In the genomic region with DNA sequence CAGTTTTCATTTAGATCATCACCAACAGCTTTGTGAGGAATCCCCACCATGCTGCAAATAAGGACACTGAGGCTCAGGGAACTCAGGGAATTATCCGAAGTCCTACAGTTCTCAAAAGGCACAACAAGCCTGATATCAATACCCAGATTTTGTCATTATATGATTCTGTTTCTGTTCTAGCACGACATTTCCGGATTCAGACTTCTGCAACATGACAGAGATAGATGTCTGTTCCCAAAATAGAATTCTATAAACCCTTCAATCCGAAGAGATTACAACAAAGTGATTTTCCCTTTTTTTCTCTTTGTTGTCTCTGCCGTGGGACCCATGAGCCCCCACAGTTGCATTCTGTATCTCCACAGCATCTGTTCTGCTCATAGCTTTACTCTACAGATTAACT, we compare ENCODE assay signal across 11 cellular contexts.
DNase-seq lines count a peak whose midpoint lies in the region; ATAC-seq lines count a peak whose summit lies in the region.
"Had no signal": no experiment of that assay in that cellular context is flagged by ENCODE, and none has a peak within 500 bp of the region (broad histone marks: within the 10 kb centered on the region; RNA-seq: fewer than 3 reads in every experiment).

No MANE protein-coding gene starts in this region.

- no peak for ATAC-seq in stimulated activated naive CD8-positive, alpha-beta T cell treated with anti-CD3 and anti-CD28 coated beads, Interleukin-15, Interleukin-2, amounts not matched to agents 100 U/mL and 50 U/mL, for 24 hours
- ATAC-seq in HG02973 (IDR thresholded peaks at IDR 0.05; ENCODE audit: unreplicated experiment), result peak; percentile 39

- H3K9me3 Mint-ChIP-seq in stimulated activated naive CD8-positive, alpha-beta T cell treated with anti-CD3 and anti-CD28 coated beads, Interleukin-15, Interleukin-2, amounts not matched to agents 100 ng/mL and 50 ng/mL, for 24 hours, result no peaks in the 10 kb centered on the region
- H3K9me3 Mint-ChIP-seq in activated naive CD8-positive, alpha-beta T cell treated with anti-CD3 and anti-CD28 coated beads for 36 hours, result no peaks in the 10 kb centered on the region

- DNase-seq in stimulated activated naive CD8-positive, alpha-beta T cell treated with anti-CD3 and anti-CD28 coated beads, Interleukin-15, Interleukin-2, amounts not matched to agents 100 U/mL and 50 U/mL, for 24 hours, result no peak
- DNase-seq in activated naive CD8-positive, alpha-beta T cell treated with anti-CD3 and anti-CD28 coated beads for 36 hours, result no peak
- DNase-seq in NCI-H2029 (lab: John Stamatoyannopoulos, UW) (no peak), NCI-H128 (lab: John Stamatoyannopoulos, UW; ENCODE audit: unreplicated experiment) (no peak), DMS79 (lab: John Stamatoyannopoulos, UW) (no peak), hypothalamus (lab: John Stamatoyannopoulos, UW) (no peak)
- DNase-seq: HCEC 1CT; NCI-H2029 treated with DMSO at 0.1 percent for 48 hours; stimulated activated CD4-positive, alpha-beta T cell treated with anti-CD3 and anti-CD28 coated beads, Interleukin-4, amount 100 ng/mL, for 4 hours had no signal

- no peaks in the 10 kb centered on the region for H3K27me3 Mint-ChIP-seq in stimulated activated naive CD8-positive, alpha-beta T cell treated with anti-CD3 and anti-CD28 coated beads, Interleukin-15, Interleukin-2, amounts not matched to agents 100 ng/mL and 50 ng/mL, for 24 hours
- no peaks in the 10 kb centered on the region for H3K27me3 Mint-ChIP-seq in activated naive CD8-positive, alpha-beta T cell treated with anti-CD3 and anti-CD28 coated beads for 36 hours

- H3K36me3 Mint-ChIP-seq in stimulated activated naive CD8-positive, alpha-beta T cell treated with anti-CD3 and anti-CD28 coated beads, Interleukin-15, Interleukin-2, amounts not matched to agents 100 ng/mL and 50 ng/mL, for 24 hours (ENCODE audit: low read depth), result no peaks in the 10 kb centered on the region
- peaks cover 27% of the 10 kb centered on the region for H3K36me3 Mint-ChIP-seq in activated naive CD8-positive, alpha-beta T cell treated with anti-CD3 and anti-CD28 coated beads for 36 hours

- peaks cover 82% of the 10 kb centered on the region for H3K4me1 Mint-ChIP-seq in stimulated activated naive CD8-positive, alpha-beta T cell treated with anti-CD3 and anti-CD28 coated beads, Interleukin-15, Interleukin-2, amounts not matched to agents 100 ng/mL and 50 ng/mL, for 24 hours (ENCODE audit: low read depth)
- peaks cover 67% of the 10 kb centered on the region for H3K4me1 Mint-ChIP-seq in activated naive CD8-positive, alpha-beta T cell treated with anti-CD3 and anti-CD28 coated beads for 36 hours

- H3K4me3 Mint-ChIP-seq in stimulated activated naive CD8-positive, alpha-beta T cell treated with anti-CD3 and anti-CD28 coated beads, Interleukin-15, Interleukin-2, amounts not matched to agents 100 ng/mL and 50 ng/mL, for 24 hours, result peak overlapping the region; percentile 53
- H3K4me3 Mint-ChIP-seq in activated naive CD8-positive, alpha-beta T cell treated with anti-CD3 and anti-CD28 coated beads for 36 hours, result no peak overlapping the region

- peak overlapping the region; percentile 94 for H3K27ac Mint-ChIP-seq in stimulated activated naive CD8-positive, alpha-beta T cell treated with anti-CD3 and anti-CD28 coated beads, Interleukin-15, Interleukin-2, amounts not matched to agents 100 ng/mL and 50 ng/mL, for 24 hours
- H3K27ac Mint-ChIP-seq in activated naive CD8-positive, alpha-beta T cell treated with anti-CD3 and anti-CD28 coated beads for 36 hours, result peak overlapping the region; percentile 56
